8 cellular contexts compared by ENCODE assay signal in genomic region chr22:50252081-50253045, GRCh38. TPM values are rescaled to one million over a fixed set of nuclear protein-coding genes. Genes with fewer than 3 reads are reported as not detected.
DNase-seq lines count a peak whose midpoint lies in the region; ATAC-seq, FAIRE-seq and TF ChIP-seq lines count a peak whose summit lies in the region.

No MANE protein-coding gene starts in this region.

- H3K9me3 ChIP-seq in PC-9 (ENCODE audit: insufficient read depth, low read depth): no peaks in the 10 kb centered on the region
- no peaks in the 10 kb centered on the region for H3K9me3 ChIP-seq in osteoblast (ENCODE audit: low read depth, low read length)

- TF ChIP-seq CTCF in PC-9 (conservative IDR thresholded peaks at IDR 0.05) (peak; percentile 91), fibroblast of pulmonary artery (IDR thresholded peaks at IDR 0.05; ENCODE audit: low read length, missing control alignments) (peak; percentile 70), osteoblast (IDR thresholded peaks at IDR 0.05; ENCODE audit: extremely low read depth, low read depth, low read length) (peak; percentile 73)

- FAIRE-seq in GM12892 (lab: Jason Lieb, UNC) (peak; percentile 86), urothelium cell line (lab: Jason Lieb, UNC) (no peak)

- no peak overlapping the region for H3K4me3 ChIP-seq in PC-9
- H3K4me3 ChIP-seq in fibroblast of pulmonary artery (replicated peaks; ENCODE audit: low read depth, low read length): no peak overlapping the region
- no peak overlapping the region for H3K4me3 ChIP-seq in osteoblast (ENCODE audit: insufficient read depth, low read length)

- DNase-seq in 8988T (peak; percentile 73), GM12892 (ENCODE audit: insufficient read length) (peak; percentile 78), PC-9 (peak; percentile 74 to 83), fibroblast of pulmonary artery (ENCODE audit: low read depth) (peak; percentile 66), osteoblast (ENCODE audit: insufficient read length, low spot score, missing footprints) (peak; percentile 98), urothelium cell line (ENCODE audit: low spot score) (peak; percentile 66)
- DNase-seq in activated T-helper 1 cell treated with anti-CD3 and anti-CD28 coated beads, Interleukin-2, amount 50 U/mL, for 16 hours (ENCODE audit: low read depth in 1 of 2, low spot score in 1 of 2): peak; percentile 51 to 57

- POLR2A ChIA-PET in PC-9 (lab: Charles Lee; ENCODE audit: unreplicated experiment): no interaction called here

- no peaks in the 10 kb centered on the region for H3K9me2 ChIP-seq in PC-9 (ENCODE audit: insufficient read depth)

- H3K4me1 ChIP-seq in PC-9 (replicated peaks; ENCODE audit: insufficient read depth): peaks cover 12% of the 10 kb centered on the region
- H3K4me1 ChIP-seq in osteoblast (ENCODE audit: insufficient read depth, low read length): peaks cover 11% of the 10 kb centered on the region

- H3K27ac ChIP-seq in PC-9: no peak overlapping the region
- no peak overlapping the region for H3K27ac ChIP-seq in osteoblast (ENCODE audit: low read depth, low read length)

- intact Hi-C loops in PC-9 (cut with micrococcal nuclease; ENCODE audit: unreplicated experiment): loop anchor here (1.0 to 5.0 kb wide), 3 partner anchors 74 to 370 kb away; partner anchors contain the start of gene DENND6B

- peaks cover 27% of the 10 kb centered on the region for H4K20me1 ChIP-seq in PC-9 (ENCODE audit: insufficient read depth)
- H4K20me1 ChIP-seq in osteoblast (ENCODE audit: insufficient read depth, low read length): peaks cover 11% of the 10 kb centered on the region

- H3K36me3 ChIP-seq in PC-9 (ENCODE audit: low read depth) (0 out of 2 replicates have a peak, but pooled peaks cover 11% of the 10 kb centered on the region), osteoblast (ENCODE audit: insufficient read depth, low read length) (peaks cover 7% of the 10 kb centered on the region)

- H2AFZ ChIP-seq in PC-9 (no peak overlapping the region), osteoblast (ENCODE audit: low read length) (no peak overlapping the region)

- BruUV-seq in PC-9 (replicated peaks; lab: Mats Ljungman, UMichigan): no TSS peak

- H3K27me3 ChIP-seq in PC-9 (ENCODE audit: insufficient read depth, low read depth) (no peaks in the 10 kb centered on the region), osteoblast (ENCODE audit: insufficient read depth, low read length) (no peaks in the 10 kb centered on the region)

- no peak overlapping the region for H3K4me2 ChIP-seq in PC-9
- H3K4me2 ChIP-seq in osteoblast (ENCODE audit: insufficient read depth, low read length): peak overlapping the region; percentile 91

- peaks cover 26% of the 10 kb centered on the region for H3K79me2 ChIP-seq in PC-9 (ENCODE audit: low read depth)
- peaks cover 27% of the 10 kb centered on the region for H3K79me2 ChIP-seq in osteoblast (ENCODE audit: insufficient read depth, low read length)

- H3F3A ChIP-seq in PC-9 (ENCODE audit: insufficient read depth, low read depth): peaks cover 48% of the 10 kb centered on the region; the same call in 1 of the 2 replicates

- ATAC-seq in GM21447 (IDR thresholded peaks at IDR 0.05; ENCODE audit: unreplicated experiment): no peak

- no peak for TF ChIP-seq POLR2A in GM12892 (IDR thresholded peaks at IDR 0.05; ENCODE audit: low read depth, low read length)

- CTCF ChIA-PET in PC-9 (lab: Charles Lee): interaction anchor here (0.6 to 0.8 kb wide), 3 partner anchors 10 to 311 kb away, joined by 3 to 24 read pairs (median 4); no protein-coding TSS in a partner anchor

RNA-seq across cellular contexts. Expression of gene HDAC10, which starts 1.3 kb away (rescaled TPM):
- 13.0 TPM for polyA plus RNA-seq in GM12892 (2012; ENCODE audit: missing spikeins)
- total RNA-seq in PC-9 (2021): 80.5 and 101 TPM in 2 replicates
- 19.2 and 20.6 TPM in 2 replicates for total RNA-seq in osteoblast

RNA-seq across cellular contexts. Expression of gene TUBGCP6, which starts 7.5 kb away (rescaled TPM):
- polyA plus RNA-seq in GM12892 (2012; ENCODE audit: missing spikeins): 18.1 TPM
- total RNA-seq in PC-9 (2021): 31.3 and 34.8 TPM in 2 replicates
- total RNA-seq in osteoblast: 26.5 and 28.2 TPM in 2 replicates

RNA-seq across cellular contexts. Expression of gene MAPK12, which starts 9.1 kb away (rescaled TPM):
- polyA plus RNA-seq in GM12892 (2012; ENCODE audit: missing spikeins): 21.2 TPM
- total RNA-seq in PC-9 (2021) (48.5 and 61.1 TPM in 2 replicates), osteoblast (24.8 and 34.0 TPM in 2 replicates)

RNA-seq across cellular contexts. Expression of gene MAPK11, which starts 17.8 kb away (rescaled TPM):
- polyA plus RNA-seq in GM12892 (2012; ENCODE audit: missing spikeins): 7.9 TPM
- total RNA-seq in PC-9 (2021) (5.5 and 10.0 TPM in 2 replicates), osteoblast (2.9 and 6.2 TPM in 2 replicates)

RNA-seq across cellular contexts. Expression of gene SELENOO, which starts 51.6 kb away (rescaled TPM):
- 4.9 TPM for polyA plus RNA-seq in GM12892 (2012; ENCODE audit: missing spikeins)
- total RNA-seq in PC-9 (2021) (27.4 and 36.2 TPM in 2 replicates), osteoblast (13.0 and 15.6 TPM in 2 replicates)
